In genomic region chr5:6712582-6713273, GRCh38 we compare ENCODE assay signal across 8 cellular contexts. TPM values are rescaled to one million over a fixed set of nuclear protein-coding genes. Genes with fewer than 3 reads are reported as not detected.
DNase-seq lines count a peak whose midpoint lies in the region; ATAC-seq, FAIRE-seq and TF ChIP-seq lines count a peak whose summit lies in the region.

No MANE protein-coding gene starts in this region.

- CTCF ChIA-PET in A549 (lab: Yijun Ruan, JAX): no interaction called here

- peak overlapping the region; percentile 83 to 91 (median 90) for H3K4me3 Mint-ChIP-seq in immature natural killer cell

- no peaks in the 10 kb centered on the region for H3K9me3 Mint-ChIP-seq in immature natural killer cell

- H3K27me3 Mint-ChIP-seq in immature natural killer cell (ENCODE audit: low read depth in 3 of 3): peaks cover 4 to 24% (median 19%) of the 10 kb centered on the region in 3 donors

- peak overlapping the region; percentile 78 for H3K4me3 ChIP-seq in A549
- peak overlapping the region; percentile 82 to 83 (median 82) for H3K4me3 ChIP-seq in breast epithelium
- peak overlapping the region; percentile 82 to 90 for H3K4me3 ChIP-seq in small intestine (ENCODE audit: low read depth in 1 of 2, low read length in 2 of 2)

- 1% methylated on average over 29 of the region's 84 CpGs for WGBS in A549 (ENCODE audit: missing lambda C conversion rate)
- 0% methylated on average over 65 to 84 of the region's 84 CpGs for WGBS in small intestine, 3 donors

- peaks cover 40 to 41% of the 10 kb centered on the region in 2 donors for H3K4me1 Mint-ChIP-seq in immature natural killer cell

- no peak; a peak in 1 of 5 replicates for TF ChIP-seq RAD21 in A549 (conservative IDR thresholded peaks at IDR 0.05 in 1 of 2, IDR thresholded peaks at IDR 0.05 in 1 of 2)

- H3K27ac Mint-ChIP-seq in immature natural killer cell: peak overlapping the region; percentile 87 to 96 (median 94)

- TF ChIP-seq POLR2A in A549 (IDR thresholded peaks at IDR 0.05; ENCODE audit: low read length): peak; percentile 68
- no peak for TF ChIP-seq POLR2A in breast epithelium (IDR thresholded peaks at IDR 0.05)

- no peaks in the 10 kb centered on the region for H3K36me3 Mint-ChIP-seq in immature natural killer cell

- ATAC-seq in A549 (peak; percentile 72 to 82), GM18867 (IDR thresholded peaks at IDR 0.05; ENCODE audit: unreplicated experiment) (peak; percentile 64), HG03095 (IDR thresholded peaks at IDR 0.05; ENCODE audit: unreplicated experiment) (peak; percentile 55)

- H3K4me1 ChIP-seq in A549 (peaks cover 25% of the 10 kb centered on the region; the same call in 2 of the 3 replicates), breast epithelium (peaks cover 0 to 30% of the 10 kb centered on the region in 2 donors), small intestine (ENCODE audit: control insufficient read depth in 2 of 2, insufficient read depth in 1 of 2, low read depth in 1 of 2, low read length in 1 of 2) (peaks cover 6 to 12% of the 10 kb centered on the region in 2 donors)

- TF ChIP-seq CTCF in A549 (IDR thresholded peaks at IDR 0.05): no peak
- peak; percentile 0; the same call in 1 of the 2 replicates for TF ChIP-seq CTCF in VCaP (conservative IDR thresholded peaks at IDR 0.05)
- TF ChIP-seq CTCF in breast epithelium (IDR thresholded peaks at IDR 0.05): peak in 1 of 3 donors; percentile 12

- POLR2A ChIA-PET in A549 (lab: Yijun Ruan, JAX): interaction anchor here (0.6 to 2.3 kb wide), 8 partner anchors 12 to 1282 kb away, joined by 3 to 23 read pairs (median 3); partner anchors contain the start of genes NSUN2 and SRD5A1

- FAIRE-seq in A549 (lab: Jason Lieb, UNC): no peak
- no peak for FAIRE-seq in small intestine (lab: Jason Lieb, UNC)

- TF ChIP-seq EP300 in A549 (IDR thresholded peaks at IDR 0.05): no peak

- intact Hi-C loops in breast epithelium (cut with DNase I; ENCODE audit: low total_unique reads): no loop called here

- H3K9me3 ChIP-seq in A549 (no peaks in the 10 kb centered on the region), breast epithelium (no peaks in the 10 kb centered on the region), small intestine (ENCODE audit: control insufficient read depth, low read depth) (no peaks in the 10 kb centered on the region)

- H3K36me3 ChIP-seq in breast epithelium: no peaks in the 10 kb centered on the region
- no peaks in the 10 kb centered on the region for H3K36me3 ChIP-seq in small intestine (ENCODE audit: control insufficient read depth in 2 of 2, insufficient read depth in 2 of 2, low read length in 2 of 2)

- peak; percentile 75 to 98 for DNase-seq in A549 (ENCODE audit: low read depth in 1 of 2, low spot score in 1 of 2)
- DNase-seq in NCI-H2171 (lab: John Stamatoyannopoulos, UW): peak; percentile 98
- DNase-seq in breast epithelium (ENCODE audit: low spot score in 2 of 2): peak; percentile 95 to 96
- DNase-seq in immature natural killer cell: peak; percentile 98 to 99 (median 99)
- peak; percentile 97 for DNase-seq in small intestine

- H3K4me2 ChIP-seq in A549: peak overlapping the region; percentile 89

- H3K27ac ChIP-seq in A549: peak overlapping the region; percentile 90 to 96
- H3K27ac ChIP-seq in VCaP: peak overlapping the region; percentile 98
- peak overlapping the region; percentile 89 to 92 for H3K27ac ChIP-seq in breast epithelium
- H3K27ac ChIP-seq in small intestine (ENCODE audit: low read depth in 1 of 2, low read length in 1 of 2): peak overlapping the region; percentile 96 to 98

- H3K27me3 ChIP-seq in breast epithelium (no peaks in the 10 kb centered on the region), small intestine (ENCODE audit: control insufficient read depth in 2 of 2, insufficient read depth in 2 of 2, low read length in 2 of 2) (no peaks in the 10 kb centered on the region)

TF ChIP-seq in A549, 52 proteins besides CTCF, POLR2A, EP300 and RAD21 (continues in another document):
- peak; percentile 40; the same call in 1 of the 2 replicates for TF ChIP-seq USF2 (IDR thresholded peaks at IDR 0.05)
- no peak for TF ChIP-seq PBX3 (IDR thresholded peaks at IDR 0.05)
- TF ChIP-seq PHF8 (IDR thresholded peaks at IDR 0.05; ENCODE audit: borderline replicate concordance, low read depth): peak; percentile 84
- TF ChIP-seq HEYL (CRISPR knock-in tag; IDR thresholded peaks at IDR 0.05): no peak
- TF ChIP-seq FOXS1 (CRISPR knock-in tag; IDR thresholded peaks at IDR 0.05): no peak
- TF ChIP-seq CHD4 (IDR thresholded peaks at IDR 0.05; ENCODE audit: borderline replicate concordance): no peak
- peak; percentile 72; the same call in 1 of the 2 replicates for TF ChIP-seq HOXB5 (CRISPR knock-in tag; IDR thresholded peaks at IDR 0.05)
- no peak for TF ChIP-seq ZC3H11A (IDR thresholded peaks at IDR 0.05)
- TF ChIP-seq NPAS2 (CRISPR knock-in tag; IDR thresholded peaks at IDR 0.05; ENCODE audit: borderline replicate concordance): no peak
- TF ChIP-seq MAX (IDR thresholded peaks at IDR 0.05): peak; percentile 97
- no peak for TF ChIP-seq TFCP2L1 (CRISPR knock-in tag; IDR thresholded peaks at IDR 0.05)
- peak; percentile 15; the same call in 1 of the 2 replicates for TF ChIP-seq KDM5A (IDR thresholded peaks at IDR 0.05)
- no peak for TF ChIP-seq CBX2 (IDR thresholded peaks at IDR 0.05; ENCODE audit: borderline replicate concordance, low read depth)
- TF ChIP-seq MYC (IDR thresholded peaks at IDR 0.05; ENCODE audit: borderline replicate concordance, low read length): peak; percentile 85
- peak; percentile 86 to 91 for TF ChIP-seq JUN (IDR thresholded peaks at IDR 0.05)
- TF ChIP-seq RNF2 (IDR thresholded peaks at IDR 0.05; ENCODE audit: borderline replicate concordance, low read depth): no peak
- peak; percentile 18; the same call in 1 of the 2 replicates for TF ChIP-seq ATOH8 (CRISPR knock-in tag; IDR thresholded peaks at IDR 0.05; ENCODE audit: low read depth)
- no peak for TF ChIP-seq FOSB (CRISPR knock-in tag; IDR thresholded peaks at IDR 0.05)
- TF ChIP-seq MAFK (IDR thresholded peaks at IDR 0.05; ENCODE audit: partially characterized antibody): no peak
- TF ChIP-seq ZSCAN20 (CRISPR knock-in tag; IDR thresholded peaks at IDR 0.05): no peak
- TF ChIP-seq RFX5 (IDR thresholded peaks at IDR 0.05): peak; percentile 55; the same call in 1 of the 2 replicates
- TF ChIP-seq E2F6 (IDR thresholded peaks at IDR 0.05; ENCODE audit: borderline replicate concordance, low read depth): peak; percentile 59; the same call in 1 of the 2 replicates
- TF ChIP-seq GATA3 (IDR thresholded peaks at IDR 0.05; ENCODE audit: borderline replicate concordance): no peak
- TF ChIP-seq EHMT2 (IDR thresholded peaks at IDR 0.05; ENCODE audit: low read depth): no peak
- no peak for TF ChIP-seq BHLHE40 (IDR thresholded peaks at IDR 0.05; ENCODE audit: low read depth, low read length)

RNA-seq across cellular contexts. Expression of gene TENT4A, which starts 0.5 kb away (rescaled TPM):
- polyA plus RNA-seq in A549 (2011; rRNA removed) (7.2 and 11.8 TPM in 2 replicates), A549 (2017; fragmentation: RNase III; extraction: RNeasy Plus Mini Kit Qiagen cat#74134 plus additional on column Dnase treatment) (15.2 to 18.8 TPM (median 16.4 TPM) in 3 replicates), immature natural killer cell (1 to 10 TPM in 1 of 3 donors, under 1 TPM in 2; 0.05 to 1.6 (median 0.84) TPM), small intestine (10 to 100 TPM in 2 of 3 donors, 1 to 10 TPM in 1; 8.6 to 12.3 (median 10.0) TPM)
- 7.1 and 10.0 TPM in 2 replicates for polyA plus RNA-seq in A549 (2012; cell fraction: cytosol; rRNA removed)
- polyA plus RNA-seq in A549 (2012; cell fraction: nucleus; rRNA removed): 56.3 and 66.3 TPM in 2 replicates
- 16.8 and 17.7 TPM in 2 replicates for polyA minus RNA-seq in A549 (2011; rRNA and poly(A)+ RNA removed)
- 10 to 100 TPM; 24.1 to 26.2 (median 24.8) TPM for total RNA-seq in breast epithelium

Comparison
In these comparisons a context has a peak if more than half of its experiments do, and no peak if none do; other contexts are left out.
1. Peak in every context shown above with its lines: DNase-seq, ATAC-seq, H3K4me3 ChIP-seq and H3K27ac ChIP-seq.